ENCODE assay signal across 13 cellular contexts in genomic region chr19:56670401-56670960, GRCh38. TPM values are rescaled to one million over a fixed set of nuclear protein-coding genes. Genes with fewer than 3 reads are reported as not detected.
DNase-seq lines count a peak whose midpoint lies in the region; ATAC-seq and TF ChIP-seq lines count a peak whose summit lies in the region.
"Had no signal": no experiment of that assay in that cellular context is flagged by ENCODE, and none has a peak within 500 bp of the region (broad histone marks: within the 10 kb centered on the region; RNA-seq: fewer than 3 reads in every experiment).

No MANE protein-coding gene starts in this region.

- H3K36me3 Mint-ChIP-seq in CD4-positive, alpha-beta T cell (ENCODE audit: low read depth), result peaks cover 25% of the 10 kb centered on the region
- peaks cover 25% of the 10 kb centered on the region for H3K36me3 Mint-ChIP-seq in endothelial cell (ENCODE audit: low read depth, unreplicated experiment)

- peaks cover 12% of the 10 kb centered on the region for H3K79me2 ChIP-seq in OCI-LY3 (ENCODE audit: low read length)

- no peaks in the 10 kb centered on the region for H3K27me3 Mint-ChIP-seq in CD4-positive, alpha-beta T cell
- peaks cover 16% of the 10 kb centered on the region for H3K27me3 Mint-ChIP-seq in endothelial cell (ENCODE audit: unreplicated experiment)

- CTCF ChIA-PET in CD4-positive, alpha-beta T cell (lab: Charles Lee), result no interaction called here

- H3K27ac Mint-ChIP-seq in CD4-positive, alpha-beta T cell, result no peak overlapping the region
- H3K27ac Mint-ChIP-seq in endothelial cell (ENCODE audit: unreplicated experiment), result peak overlapping the region; percentile 53
- H3K27ac Mint-ChIP-seq: endodermal cell had no signal

- H3K4me1 Mint-ChIP-seq in CD4-positive, alpha-beta T cell (ENCODE audit: low read depth), result peaks cover 14% of the 10 kb centered on the region
- H3K4me1 Mint-ChIP-seq in endothelial cell (ENCODE audit: unreplicated experiment), result no peaks in the 10 kb centered on the region
- H3K4me1 Mint-ChIP-seq: endodermal cell had no signal

- TF ChIP-seq POLR2A in sigmoid colon (IDR thresholded peaks at IDR 0.05), result no peak

- H3K36me3 ChIP-seq in OCI-LY3 (replicated peaks; ENCODE audit: low read depth, low read length), result peaks cover 3% of the 10 kb centered on the region
- no peaks in the 10 kb centered on the region for H3K36me3 ChIP-seq in sigmoid colon
- H3K36me3 ChIP-seq: neutrophil had no signal

- no peak for TF ChIP-seq CTCF in CD4-positive, alpha-beta T cell (IDR thresholded peaks at IDR 0.05)
- TF ChIP-seq CTCF in OCI-LY3 (IDR thresholded peaks at IDR 0.05; ENCODE audit: low read depth, low read length), result no peak
- TF ChIP-seq CTCF in endothelial cell (IDR thresholded peaks at IDR 0.05; ENCODE audit: unreplicated experiment), result no peak
- TF ChIP-seq CTCF in sigmoid colon (IDR thresholded peaks at IDR 0.05), result no peak

- POLR2A ChIA-PET in CD4-positive, alpha-beta T cell (lab: Charles Lee), result interaction anchor here (0.5 kb wide), 1 partner anchor 1247 kb away, joined by 3 read pairs; no protein-coding TSS in a partner anchor

- intact Hi-C loops in CD4-positive, alpha-beta T cell (cut with DNase I, micrococcal nuclease), result loop anchor here (2.0 to 10.0 kb wide), 4 partner anchors 78 to 1704 kb away; partner anchors contain the start of genes ZNF582 (in 2 of the 2) and ZSCAN5A (in 1 of the 2)
- intact Hi-C loops in sigmoid colon (cut with DNase I), result loop anchor here (5.0 kb wide), 1 partner anchor 73 kb away; the partner anchor contains the start of gene ZNF71

- no peaks in the 10 kb centered on the region for H3K27me3 ChIP-seq in CD4-positive, alpha-beta T cell (ENCODE audit: control insufficient read depth, insufficient read depth, low read length)
- H3K27me3 ChIP-seq in OCI-LY3 (ENCODE audit: low read depth, low read length) (no peaks in the 10 kb centered on the region), sigmoid colon (no peaks in the 10 kb centered on the region)
- H3K27me3 ChIP-seq: neutrophil had no signal

- no peak for DNase-seq in CD4-positive, alpha-beta T cell
- no peak for DNase-seq in endothelial cell (ENCODE audit: low spot score)
- no peak for DNase-seq in sigmoid colon
- no peak for DNase-seq in GM03348 (ENCODE audit: low spot score)
- DNase-seq in cerebellar cortex (ENCODE audit: low spot score), result no peak
- no peak for DNase-seq in NCI-H146 treated with DMSO at 0.1 percent for 48 hours (lab: John Stamatoyannopoulos, UW; ENCODE audit: unreplicated experiment)
- DNase-seq: amniotic stem cell; endodermal cell; left colon; stimulated activated CD4-positive, alpha-beta T cell treated with anti-CD3 and anti-CD28 coated beads, Interleukin-12 subunit alpha, Interleukin-12 subunit beta, amount 100 ng/mL, for 4 hours had no signal

- no peaks in the 10 kb centered on the region for H4K20me1 ChIP-seq in OCI-LY3 (ENCODE audit: insufficient read depth, low read length)

- H3K4me3 ChIP-seq in OCI-LY3 (ENCODE audit: low read length), result peak overlapping the region; percentile 78
- H3K4me3 ChIP-seq in sigmoid colon, result peak overlapping the region; percentile 68 to 85 (median 80)

- peaks cover 3% of the 10 kb centered on the region for H3K9me3 Mint-ChIP-seq in CD4-positive, alpha-beta T cell
- H3K9me3 Mint-ChIP-seq in endothelial cell (ENCODE audit: unreplicated experiment), result peaks cover 34% of the 10 kb centered on the region

- H3K9ac ChIP-seq in OCI-LY3 (ENCODE audit: low read length), result no peak overlapping the region

- H2AFZ ChIP-seq in OCI-LY3 (ENCODE audit: low read depth, low read length), result no peak overlapping the region

- ATAC-seq in CD4-positive, alpha-beta T cell (ENCODE audit: poor library complexity), result no peak
- ATAC-seq: left colon had no signal

- H3K4me2 ChIP-seq in OCI-LY3 (ENCODE audit: low read length), result peak overlapping the region; percentile 61

- H3K27ac ChIP-seq in CD4-positive, alpha-beta T cell (ENCODE audit: low read depth, low read length), result no peak overlapping the region
- H3K27ac ChIP-seq in OCI-LY3 (ENCODE audit: low read length), result no peak overlapping the region
- H3K27ac ChIP-seq in sigmoid colon, result no peak overlapping the region
- H3K27ac ChIP-seq: neutrophil had no signal

- H3K4me1 ChIP-seq in OCI-LY3 (ENCODE audit: low read length) (no peaks in the 10 kb centered on the region), sigmoid colon (peaks cover 0 to 22% (median 14%) of the 10 kb centered on the region in 4 donors)

- WGBS in sigmoid colon, 2 donors, result 80 to 86% methylated on average over 17 of the region's 17 CpGs

- no peak for TF ChIP-seq EP300 in sigmoid colon (IDR thresholded peaks at IDR 0.05)

- H3K9me3 ChIP-seq in CD4-positive, alpha-beta T cell (ENCODE audit: control insufficient read depth, low read length), result peaks cover 8% of the 10 kb centered on the region
- H3K9me3 ChIP-seq in OCI-LY3 (ENCODE audit: insufficient read depth, low read length) (no peaks in the 10 kb centered on the region; the same call in 1 of the 2 replicates), sigmoid colon (peaks cover 0 to 3% (median 0%) of the 10 kb centered on the region in 4 donors)
- H3K9me3 ChIP-seq: neutrophil had no signal

- peak overlapping the region; percentile 87 for H3K4me3 Mint-ChIP-seq in CD4-positive, alpha-beta T cell
- peak overlapping the region; percentile 71 for H3K4me3 Mint-ChIP-seq in endothelial cell (ENCODE audit: unreplicated experiment)

RNA-seq across cellular contexts. Expression of gene ZNF835, which starts 1.1 kb away (rescaled TPM):
- 1 to 10 TPM in 1 of 2 experiments, under 1 TPM in 1; 0.82 to 1.1 TPM for total RNA-seq in CD4-positive, alpha-beta T cell
- not detected for total RNA-seq in endothelial cell (ENCODE audit: unreplicated experiment)
- total RNA-seq in sigmoid colon, result 10 to 100 TPM in 1 of 4 donors, 1 to 10 TPM in 3; 2.8 to 14.3 (median 8.4) TPM
- 1 to 10 TPM in 1 of 3 donors, under 1 TPM in 1, not detected in 1; under 0.01 to 1.1 TPM for polyA plus RNA-seq in sigmoid colon

RNA-seq across cellular contexts. Expression of gene SMIM17, which starts 27.5 kb away (rescaled TPM):
- total RNA-seq in CD4-positive, alpha-beta T cell, result not detected
- 0.54 TPM for total RNA-seq in endothelial cell (ENCODE audit: unreplicated experiment)
- total RNA-seq in sigmoid colon, result 1 to 10 TPM in 1 of 4 donors, under 1 TPM in 2, not detected in 1; 0.68 to 4.7 (median 0.99) TPM
- polyA plus RNA-seq in sigmoid colon, result under 1 TPM in 1 of 3 donors, not detected in 2; 0.09 TPM
- total RNA-seq: H4 had no signal
